Comparison of ENCODE assay signal across 23 cellular contexts in genomic region chr11:60968223-60968622, GRCh38. TPM values are rescaled to one million over a fixed set of nuclear protein-coding genes. Genes with fewer than 3 reads are reported as not detected.
DNase-seq lines count a peak whose midpoint lies in the region; ATAC-seq, FAIRE-seq and TF ChIP-seq lines count a peak whose summit lies in the region.
"Had no signal": no experiment of that assay in that cellular context is flagged by ENCODE, and none has a peak within 500 bp of the region (broad histone marks: within the 10 kb centered on the region; RNA-seq: fewer than 3 reads in every experiment).

No MANE protein-coding gene starts in this region.

- no TSS peak for BruUV-seq in K562 (replicated peaks; lab: Mats Ljungman, UMichigan)

- 0% methylated on average over 1 of the region's 1 CpG for WGBS in K562 (ENCODE audit: insufficient coverage, low coverage, missing lambda C conversion rate)

- TF ChIP-seq EP300 in K562 (IDR thresholded peaks at IDR 0.05; ENCODE audit: low read length), result no peak

- H3K27me3 ChIP-seq in K562 (ENCODE audit: control insufficient read depth in 2 of 2, insufficient read depth in 2 of 2, low read length in 2 of 2), result peaks cover 15 to 41% of the 10 kb centered on the region in 2 experiments

- H3K4me2 ChIP-seq in K562 (ENCODE audit: insufficient read depth, low read length), result no peak overlapping the region
- H3K4me2 ChIP-seq: BLaER1 had no signal

- H3K4me3 ChIP-seq in HEK293 (ENCODE audit: low read depth, low read length) (no peak overlapping the region), K562 (no peak overlapping the region)
- H3K4me3 ChIP-seq: BLaER1, GM23248 had no signal

- no peak for TF ChIP-seq CTCF in HEK293 (tag by site-specific recombination; IDR thresholded peaks at IDR 0.05)
- no peak for TF ChIP-seq CTCF in K562 (IDR thresholded peaks at IDR 0.05 in 2 of 3, conservative IDR thresholded peaks at IDR 0.05 in 1 of 3; ENCODE audit: insufficient read depth in 2 of 3, low read depth in 1 of 3, low read length in 3 of 3)

- in situ Hi-C loops in K562 (cut with MboI), result no loop called here

- H4K20me1 ChIP-seq in K562 (replicated peaks; ENCODE audit: control insufficient read depth, insufficient read depth, low read length), result no peaks in the 10 kb centered on the region
- H4K20me1 ChIP-seq: BLaER1 had no signal

- TF ChIP-seq POLR2A in K562 (conservative IDR thresholded peaks at IDR 0.05), result no peak

- H2AFZ ChIP-seq in K562 (ENCODE audit: low read depth, low read length), result no peak overlapping the region
- H2AFZ ChIP-seq: GM23248 had no signal

- H3K36me3 ChIP-seq in HEK293 (ENCODE audit: control insufficient read depth in 2 of 2, insufficient read depth in 1 of 2, low read length in 2 of 2) (no peaks in the 10 kb centered on the region), K562 (ENCODE audit: control insufficient read depth, insufficient read depth, low read length) (no peaks in the 10 kb centered on the region)
- H3K36me3 ChIP-seq: BLaER1 had no signal

- FAIRE-seq in K562 (lab: Jason Lieb, UNC), result no peak
- FAIRE-seq: A204.1, D721Med, G401.6, GM12892, H1 had no signal

- no peak overlapping the region for H3K9ac ChIP-seq in K562 (ENCODE audit: insufficient read depth in 1 of 2, low read depth in 2 of 2, low read length in 2 of 2)
- H3K9ac ChIP-seq: BLaER1, GM23248 had no signal

- intact Hi-C loops in K562 (cut with micrococcal nuclease), result no loop called here

- no peaks in the 10 kb centered on the region for H3K79me2 ChIP-seq in K562 (ENCODE audit: control insufficient read depth, insufficient read depth, low read length)

- H3K4me1 ChIP-seq in HEK293 (ENCODE audit: control insufficient read depth, insufficient read depth, low read length) (no peaks in the 10 kb centered on the region), K562 (replicated peaks in 1 of 2; ENCODE audit: control insufficient read depth in 2 of 2, insufficient read depth in 2 of 2, low read length in 2 of 2) (peaks cover 0 to 4% of the 10 kb centered on the region in 2 experiments; a peak in 1 of 5 replicates)

- no peak for ATAC-seq in K562
- no peak for ATAC-seq in GM19351 (IDR thresholded peaks at IDR 0.05; ENCODE audit: unreplicated experiment)

- TF ChIP-seq RAD21 in K562 (CRISPR knock-in tag; conservative IDR thresholded peaks at IDR 0.05 in 1 of 2, IDR thresholded peaks at IDR 0.05 in 1 of 2), result no peak

- no peaks in the 10 kb centered on the region for H3K9me1 ChIP-seq in K562 (ENCODE audit: control insufficient read depth, insufficient read depth, low read length)

- POLR2A ChIA-PET in HEK293 (lab: Yijun Ruan, JAX), result no interaction called here
- POLR2A ChIA-PET in K562 (lab: Yijun Ruan, JAX), result no interaction called here

- CTCF ChIA-PET in HEK293 (lab: Yijun Ruan, JAX), result interaction anchor here (0.6 kb wide), 1 partner anchor 28 kb away, joined by 3 read pairs; no protein-coding TSS in a partner anchor
- CTCF ChIA-PET in K562 (lab: Yijun Ruan, JAX; ENCODE audit: low intra/inter-chr PET ratio), result interaction anchor here (0.8 kb wide), 1 partner anchor 206 kb away, joined by 3 read pairs; no protein-coding TSS in a partner anchor

- DNase-seq in NCI-H2171 treated with DMSO at 0.1 percent for 48 hours (lab: John Stamatoyannopoulos, UW) (peak; percentile 10), NCI-H2171 (lab: John Stamatoyannopoulos, UW) (no peak), K562 (ENCODE audit: extremely low read depth in 1 of 4, low spot score in 3 of 4) (no peak), SHP77 (lab: John Stamatoyannopoulos, UW) (no peak)
- DNase-seq: CD4-positive, CD25-positive, alpha-beta regulatory T cell; CD8-positive, alpha-beta memory T cell; DMS 273 treated with DMSO at 0.1 percent for 48 hours; DND-41; GM23248; H7; HCEC 1CT; HFFc6 had no signal

- no peak overlapping the region for H3K27ac ChIP-seq in HEK293 (ENCODE audit: extremely low read depth, low read depth, low read length)
- no peak overlapping the region for H3K27ac ChIP-seq in K562 (ENCODE audit: extremely low read depth, low read depth, low read length)
- H3K27ac ChIP-seq: 22Rv1, BLaER1, C4-2B, GM23248 had no signal

- H3K9me3 ChIP-seq in HEK293 (ENCODE audit: control insufficient read depth, insufficient read depth, low read depth, low read length) (no peaks in the 10 kb centered on the region), K562 (replicated peaks; ENCODE audit: control insufficient read depth, insufficient read depth, low read depth, low read length) (no peaks in the 10 kb centered on the region)

RNA-seq across cellular contexts. Expression of gene CD6, which starts 3.3 kb away (rescaled TPM):
- not detected in 2 replicates for total RNA-seq in K562 (2011; cell fraction: chromatin; rRNA removed; ENCODE audit: low replicate concordance)
- total RNA-seq in K562 (2011; cell fraction: nucleolus; rRNA removed), result not detected in 2 replicates
- total RNA-seq in K562 (2011; cell fraction: nucleoplasm; rRNA removed), result not detected in 2 replicates
- not detected in 2 replicates for total RNA-seq in K562 (2014; rRNA removed)
- not detected in 2 replicates for total RNA-seq in K562 (2014; rRNA removed; fragmentation: Illumina TruSeq; extraction: Trizol)
- not detected in 2 replicates for total RNA-seq in K562 (2015; rRNA removed; fragmentation: Illumina TruSeq; extraction: Trizol)
- total RNA-seq in K562 (2021), result 0.84 and 1.5 TPM in 2 replicates
- polyA plus RNA-seq in K562 (2011; rRNA removed), result not detected in 2 replicates
- not detected in 2 replicates for polyA plus RNA-seq in K562 (2011; cell fraction: cytosol; rRNA removed)
- polyA plus RNA-seq in K562 (2011; cell fraction: nucleus; rRNA removed), result not detected in 2 replicates
- not detected in 2 replicates for polyA plus RNA-seq in K562 (2012)
- polyA plus RNA-seq in K562 (2014; fragmentation: Illumina TruSeq; extraction: Trizol), result not detected in 2 replicates
- polyA plus RNA-seq in K562 (2014; fragmentation: Nextera tagmentation; extraction: Ambion mirVana), result not detected
- not detected in 2 replicates for polyA plus RNA-seq in K562 (2014; rRNA removed)
- not detected in 2 replicates for polyA minus RNA-seq in K562 (2011; rRNA and poly(A)+ RNA removed)
- polyA minus RNA-seq in K562 (2011; cell fraction: cytosol; rRNA and poly(A)+ RNA removed), result not detected in 2 replicates
- not detected in 2 replicates for polyA minus RNA-seq in K562 (2011; cell fraction: nucleus; rRNA and poly(A)+ RNA removed)
- total RNA-seq: GM23248, H1, H7, HFFc6 had no signal
- polyA plus RNA-seq: AG04450, GM23248 had no signal

RNA-seq across cellular contexts. Expression of gene SLC15A3, which starts 16.2 kb away (rescaled TPM):
- not detected in 2 replicates for total RNA-seq in K562 (2011; cell fraction: chromatin; rRNA removed; ENCODE audit: low replicate concordance)
- not detected in 2 replicates for total RNA-seq in K562 (2011; cell fraction: nucleolus; rRNA removed)
- not detected in 2 replicates for total RNA-seq in K562 (2011; cell fraction: nucleoplasm; rRNA removed)
- total RNA-seq in K562 (2014; rRNA removed) (not detected in 2 replicates), K562 (2014; rRNA removed; fragmentation: Illumina TruSeq; extraction: Trizol) (not detected in 2 replicates), K562 (2015; rRNA removed; fragmentation: Illumina TruSeq; extraction: Trizol) (not detected in 2 replicates), K562 (2021) (0.27 and 0.45 TPM in 2 replicates)
- polyA plus RNA-seq in K562 (2011; rRNA removed) (not detected in 2 replicates), K562 (2014; fragmentation: Illumina TruSeq; extraction: Trizol) (not detected in 2 replicates), K562 (2014; fragmentation: Nextera tagmentation; extraction: Ambion mirVana) (not detected), K562 (2014; rRNA removed) (0.07 TPM in 1 of 2 replicates, not detected in the other)
- polyA plus RNA-seq in K562 (2011; cell fraction: cytosol; rRNA removed), result not detected in 2 replicates
- not detected in 2 replicates for polyA plus RNA-seq in K562 (2011; cell fraction: nucleus; rRNA removed)
- not detected in 2 replicates for polyA plus RNA-seq in K562 (2012)
- polyA minus RNA-seq in K562 (2011; rRNA and poly(A)+ RNA removed), result not detected in 2 replicates
- polyA minus RNA-seq in K562 (2011; cell fraction: cytosol; rRNA and poly(A)+ RNA removed), result not detected in 2 replicates
- polyA minus RNA-seq in K562 (2011; cell fraction: nucleus; rRNA and poly(A)+ RNA removed), result not detected in 2 replicates
- polyA plus RNA-seq: CD8-positive, alpha-beta memory T cell had no signal

RNA-seq across cellular contexts. Expression of gene TMEM132A, which starts 44.0 kb away (rescaled TPM):
- total RNA-seq in K562 (2011; cell fraction: chromatin; rRNA removed; ENCODE audit: low replicate concordance), result 0.77 and 2.6 TPM in 2 replicates
- total RNA-seq in K562 (2011; cell fraction: nucleolus; rRNA removed), result 1.4 and 2.5 TPM in 2 replicates
- 1.2 and 2.1 TPM in 2 replicates for total RNA-seq in K562 (2011; cell fraction: nucleoplasm; rRNA removed)
- total RNA-seq in K562 (2014; rRNA removed) (0.12 and 0.14 TPM in 2 replicates), K562 (2014; rRNA removed; fragmentation: Illumina TruSeq; extraction: Trizol) (not detected in 2 replicates), K562 (2015; rRNA removed; fragmentation: Illumina TruSeq; extraction: Trizol) (0.04 TPM in 1 of 2 replicates, not detected in the other), K562 (2021) (0.24 and 0.47 TPM in 2 replicates)
- polyA plus RNA-seq in K562 (2011; rRNA removed) (0.18 and 0.20 TPM in 2 replicates), K562 (2014; fragmentation: Illumina TruSeq; extraction: Trizol) (not detected in 2 replicates), K562 (2014; fragmentation: Nextera tagmentation; extraction: Ambion mirVana) (not detected), K562 (2014; rRNA removed) (0.93 and 1.1 TPM in 2 replicates)
- polyA plus RNA-seq in K562 (2011; cell fraction: cytosol; rRNA removed), result 0.03 and 0.30 TPM in 2 replicates
- 1.1 and 3.4 TPM in 2 replicates for polyA plus RNA-seq in K562 (2011; cell fraction: nucleus; rRNA removed)
- polyA plus RNA-seq in K562 (2012), result 0.12 and 0.26 TPM in 2 replicates
- 0.15 and 0.46 TPM in 2 replicates for polyA minus RNA-seq in K562 (2011; rRNA and poly(A)+ RNA removed)
- 0.73 and 1.4 TPM in 2 replicates for polyA minus RNA-seq in K562 (2011; cell fraction: cytosol; rRNA and poly(A)+ RNA removed)
- polyA minus RNA-seq in K562 (2011; cell fraction: nucleus; rRNA and poly(A)+ RNA removed), result 1.8 and 2.2 TPM in 2 replicates
- total RNA-seq: CD4-positive, CD25-positive, alpha-beta regulatory T cell had no signal
- polyA plus RNA-seq: CD4-positive, CD25-positive, alpha-beta regulatory T cell; CD8-positive, alpha-beta memory T cell had no signal

RNA-seq across cellular contexts. Expression of gene TMEM109, which starts 54.3 kb away (rescaled TPM):
- total RNA-seq in K562 (2011; cell fraction: chromatin; rRNA removed; ENCODE audit: low replicate concordance), result 15.1 and 39.4 TPM in 2 replicates
- 48.2 and 68.0 TPM in 2 replicates for total RNA-seq in K562 (2011; cell fraction: nucleolus; rRNA removed)
- total RNA-seq in K562 (2011; cell fraction: nucleoplasm; rRNA removed), result 65.5 and 90.9 TPM in 2 replicates
- total RNA-seq in K562 (2014; rRNA removed) (26.8 and 48.2 TPM in 2 replicates), K562 (2014; rRNA removed; fragmentation: Illumina TruSeq; extraction: Trizol) (23.3 and 30.5 TPM in 2 replicates), K562 (2015; rRNA removed; fragmentation: Illumina TruSeq; extraction: Trizol) (31.3 and 32.7 TPM in 2 replicates), K562 (2021) (69.8 and 79.0 TPM in 2 replicates)
- polyA plus RNA-seq in K562 (2011; rRNA removed) (16.2 and 24.9 TPM in 2 replicates), K562 (2014; fragmentation: Illumina TruSeq; extraction: Trizol) (71.3 and 83.1 TPM in 2 replicates), K562 (2014; fragmentation: Nextera tagmentation; extraction: Ambion mirVana) (10 to 100 TPM in 1 of 2 experiments, 1 to 10 TPM in 1; 9.2 to 18.3 TPM), K562 (2014; rRNA removed) (31.7 and 44.0 TPM in 2 replicates)
- 21.6 and 39.6 TPM in 2 replicates for polyA plus RNA-seq in K562 (2011; cell fraction: cytosol; rRNA removed)
- 16.5 and 20.7 TPM in 2 replicates for polyA plus RNA-seq in K562 (2011; cell fraction: nucleus; rRNA removed)
- polyA plus RNA-seq in K562 (2012), result 43.2 and 51.4 TPM in 2 replicates
- 10.7 and 12.1 TPM in 2 replicates for polyA minus RNA-seq in K562 (2011; rRNA and poly(A)+ RNA removed)
- 20.4 and 24.0 TPM in 2 replicates for polyA minus RNA-seq in K562 (2011; cell fraction: cytosol; rRNA and poly(A)+ RNA removed)
- 5.5 and 8.0 TPM in 2 replicates for polyA minus RNA-seq in K562 (2011; cell fraction: nucleus; rRNA and poly(A)+ RNA removed)
